Comparison of ENCODE assay signal across 8 cellular contexts in genomic region chr6:27332692-27333641, GRCh38. TPM values are rescaled to one million over a fixed set of nuclear protein-coding genes. Genes with fewer than 3 reads are reported as not detected.
DNase-seq lines count a peak whose midpoint lies in the region; ATAC-seq, FAIRE-seq and TF ChIP-seq lines count a peak whose summit lies in the region.

No MANE protein-coding gene starts in this region.

- TF ChIP-seq EP300 in K562 (IDR thresholded peaks at IDR 0.05; ENCODE audit: low read length), result peak; percentile 71

- H3K4ac ChIP-seq in mesenchymal stem cell (ENCODE audit: low read depth in 1 of 2, low read length in 2 of 2), result no peak overlapping the region

- no peaks in the 10 kb centered on the region for H3K27me3 ChIP-seq in CD8-positive, alpha-beta memory T cell (ENCODE audit: insufficient read depth, low read length, poor library complexity, severe bottlenecking)
- H3K27me3 ChIP-seq in K562 (ENCODE audit: control insufficient read depth in 2 of 2, insufficient read depth in 2 of 2, low read length in 2 of 2), result no peaks in the 10 kb centered on the region
- H3K27me3 ChIP-seq in mesenchymal stem cell (ENCODE audit: control insufficient read depth in 1 of 2, insufficient read depth in 1 of 2, low read length in 2 of 2), result peaks cover 0 to 9% of the 10 kb centered on the region in 2 experiments
- peaks cover 0 to 3% (median 0%) of the 10 kb centered on the region in 5 donors for H3K27me3 ChIP-seq in subcutaneous abdominal adipose tissue (ENCODE audit: control insufficient read depth in 5 of 5, insufficient read depth in 4 of 5, low read length in 5 of 5)

- no peak overlapping the region for H3K18ac ChIP-seq in mesenchymal stem cell (ENCODE audit: low read depth in 1 of 2, low read length in 2 of 2)

- H2AFZ ChIP-seq in K562 (ENCODE audit: low read depth, low read length), result peak overlapping the region; percentile 97
- H2AFZ ChIP-seq in mesenchymal stem cell (ENCODE audit: low read depth, low read length), result no peak overlapping the region

- no peaks in the 10 kb centered on the region for H3K9me1 ChIP-seq in K562 (ENCODE audit: control insufficient read depth, insufficient read depth, low read length)

- no peak overlapping the region for H2BK12ac ChIP-seq in mesenchymal stem cell (ENCODE audit: low read length in 2 of 2)

- no peaks in the 10 kb centered on the region for H3K9me3 ChIP-seq in CD8-positive, alpha-beta memory T cell (ENCODE audit: low read length)
- no peaks in the 10 kb centered on the region for H3K9me3 ChIP-seq in SK-N-MC (ENCODE audit: low read depth, low read length)
- no peaks in the 10 kb centered on the region for H3K9me3 ChIP-seq in K562 (replicated peaks; ENCODE audit: control insufficient read depth, insufficient read depth, low read depth, low read length)
- H3K9me3 ChIP-seq in mesenchymal stem cell (ENCODE audit: control insufficient read depth, low read length), result no peaks in the 10 kb centered on the region
- peaks cover 0 to 3% (median 0%) of the 10 kb centered on the region in 5 donors for H3K9me3 ChIP-seq in subcutaneous abdominal adipose tissue (ENCODE audit: control insufficient read depth in 5 of 5, low read length in 5 of 5)

- peak; percentile 95 for FAIRE-seq in K562 (lab: Jason Lieb, UNC)

- peaks cover 14 to 23% of the 10 kb centered on the region in 2 donors for H3K27me3 Mint-ChIP-seq in CD8-positive, alpha-beta memory T cell

- peak overlapping the region; percentile 64 for H3K4me3 ChIP-seq in CD8-positive, alpha-beta memory T cell (ENCODE audit: low read length)
- peak overlapping the region; percentile 97 for H3K4me3 ChIP-seq in SK-N-MC
- peak overlapping the region; percentile 64 for H3K4me3 ChIP-seq in K562
- H3K4me3 ChIP-seq in mesenchymal stem cell (ENCODE audit: insufficient read depth in 1 of 2, low read depth in 1 of 2, low read length in 2 of 2), result peak overlapping the region; percentile 44 to 75
- peak overlapping the region; percentile 46 to 62 (median 50) for H3K4me3 ChIP-seq in subcutaneous abdominal adipose tissue (ENCODE audit: low read depth in 1 of 5, low read length in 5 of 5)

- peaks cover 9 to 24% (median 11%) of the 10 kb centered on the region in 3 donors for H3K4me1 Mint-ChIP-seq in CD8-positive, alpha-beta memory T cell

- no peak; a peak in 2 of 4 replicates for TF ChIP-seq RAD21 in K562 (CRISPR knock-in tag; conservative IDR thresholded peaks at IDR 0.05 in 1 of 2, IDR thresholded peaks at IDR 0.05 in 1 of 2)

- intact Hi-C loops in K562 (cut with micrococcal nuclease), result loop anchor here (1.0 to 5.0 kb wide), 5 partner anchors 36 to 139 kb away; no protein-coding TSS in a partner anchor

- H4K91ac ChIP-seq in mesenchymal stem cell (ENCODE audit: low read length), result no peak overlapping the region

- H4K8ac ChIP-seq in mesenchymal stem cell (ENCODE audit: low read length), result no peak overlapping the region

- no peak overlapping the region for H2BK120ac ChIP-seq in mesenchymal stem cell (ENCODE audit: low read depth, low read length)

- peak overlapping the region; percentile 70 for H3K9ac ChIP-seq in SK-N-MC (ENCODE audit: insufficient read length)
- H3K9ac ChIP-seq in K562 (ENCODE audit: insufficient read depth in 1 of 2, low read depth in 2 of 2, low read length in 2 of 2), result peak overlapping the region; percentile 77 to 93
- H3K9ac ChIP-seq in mesenchymal stem cell (ENCODE audit: low read length), result peak overlapping the region; percentile 61
- H3K9ac ChIP-seq in subcutaneous abdominal adipose tissue (ENCODE audit: low read length in 5 of 5), result peak overlapping the region in 2 of 5 donors; percentile 10 to 11

- peak overlapping the region; percentile 52 for H3K27ac ChIP-seq in CD8-positive, alpha-beta memory T cell (ENCODE audit: low read depth, low read length)
- no peak overlapping the region for H3K27ac ChIP-seq in SK-N-MC
- peak overlapping the region; percentile 82 for H3K27ac ChIP-seq in K562 (ENCODE audit: extremely low read depth, low read depth, low read length)
- no peak overlapping the region for H3K27ac ChIP-seq in mesenchymal stem cell (ENCODE audit: low read length, poor library complexity, severe bottlenecking)
- H3K27ac ChIP-seq in subcutaneous abdominal adipose tissue (ENCODE audit: low read depth, low read length), result no peak overlapping the region

- H3K4me1 ChIP-seq in CD8-positive, alpha-beta memory T cell (ENCODE audit: insufficient read depth, low read length), result peaks cover 8% of the 10 kb centered on the region
- H3K4me1 ChIP-seq in K562 (replicated peaks in 1 of 2; ENCODE audit: control insufficient read depth in 2 of 2, insufficient read depth in 2 of 2, low read length in 2 of 2), result peaks cover 0 to 5% of the 10 kb centered on the region in 2 experiments; a peak in 2 of 5 replicates
- no peaks in the 10 kb centered on the region for H3K4me1 ChIP-seq in mesenchymal stem cell (ENCODE audit: control insufficient read depth, insufficient read depth, low read depth, low read length)
- H3K4me1 ChIP-seq in subcutaneous abdominal adipose tissue (ENCODE audit: control insufficient read depth in 5 of 5, insufficient read depth in 5 of 5, low read length in 5 of 5), result peaks cover 0 to 6% (median 3%) of the 10 kb centered on the region in 5 donors

- CTCF ChIA-PET in CD8-positive, alpha-beta memory T cell (lab: Charles Lee), result interaction anchor here (1.0 to 1.1 kb wide), 2 partner anchors 21 to 185 kb away, joined by 3 to 5 read pairs; partner anchors contain the start of gene POM121L2
- CTCF ChIA-PET in K562 (lab: Yijun Ruan, JAX; ENCODE audit: low intra/inter-chr PET ratio), result interaction anchor here (1.4 kb wide), 1 partner anchor 118 kb away, joined by 4 read pairs; no protein-coding TSS in a partner anchor

- peak overlapping the region; percentile 67 to 93 (median 84) for H3K4me3 Mint-ChIP-seq in CD8-positive, alpha-beta memory T cell

- peak; percentile 92 for ATAC-seq in K562
- ATAC-seq in GM21360 (IDR thresholded peaks at IDR 0.05; ENCODE audit: unreplicated experiment), result no peak
- ATAC-seq in GM18873 (IDR thresholded peaks at IDR 0.05; ENCODE audit: low FRiP score, unreplicated experiment), result no peak

- H3K36me3 ChIP-seq in CD8-positive, alpha-beta memory T cell (ENCODE audit: insufficient read depth, low read length), result no peaks in the 10 kb centered on the region
- H3K36me3 ChIP-seq in SK-N-MC (ENCODE audit: insufficient read depth, low read length), result no peaks in the 10 kb centered on the region
- no peaks in the 10 kb centered on the region for H3K36me3 ChIP-seq in K562 (ENCODE audit: control insufficient read depth, insufficient read depth, low read length)
- no peaks in the 10 kb centered on the region for H3K36me3 ChIP-seq in mesenchymal stem cell (ENCODE audit: control insufficient read depth in 1 of 2, insufficient read depth in 2 of 2, low read depth in 1 of 2, low read length in 2 of 2)
- H3K36me3 ChIP-seq in subcutaneous abdominal adipose tissue (ENCODE audit: control insufficient read depth in 5 of 5, insufficient read depth in 5 of 5, low read length in 5 of 5), result no peaks in the 10 kb centered on the region

- 2% methylated on average over 32 of the region's 32 CpGs for whole genome bisulfite sequencing in K562 (ENCODE audit: insufficient coverage, low coverage, missing lambda C conversion rate)
- WGBS in mesenchymal stem cell, result 7% methylated on average over 27 of the region's 32 CpGs

- no peak overlapping the region for H3K14ac ChIP-seq in mesenchymal stem cell (ENCODE audit: low read length in 2 of 2)

- no peak overlapping the region for H2AK5ac ChIP-seq in mesenchymal stem cell (ENCODE audit: low read length, severe bottlenecking)

- peak in 4 of 5 donors; percentile 17 to 74 (median 60) for DNase-seq in CD8-positive, alpha-beta memory T cell
- DNase-seq in HPDE6-E6E7 (ENCODE audit: extremely low spot score), result peak; percentile 66
- DNase-seq in SK-N-MC (ENCODE audit: low read depth, low spot score), result peak; percentile 59
- DNase-seq in K562 (ENCODE audit: extremely low read depth in 1 of 4, low spot score in 3 of 4), result peak; percentile 67 to 91 (median 78)
- DNase-seq in mesenchymal stem cell, result peak; percentile 44

- peak overlapping the region in 7 of 8 donors; percentile 37 to 82 (median 69) for H3K27ac Mint-ChIP-seq in CD8-positive, alpha-beta memory T cell

- H3K79me1 ChIP-seq in mesenchymal stem cell (replicated peaks; ENCODE audit: low read length, poor library complexity, severe bottlenecking), result no peaks in the 10 kb centered on the region

- H4K20me1 ChIP-seq in K562 (replicated peaks; ENCODE audit: control insufficient read depth, insufficient read depth, low read length), result no peaks in the 10 kb centered on the region

- peak in 1 of 3 experiments; percentile 18; a peak in 1 of 6 replicates for TF ChIP-seq CTCF in K562 (IDR thresholded peaks at IDR 0.05 in 2 of 3, conservative IDR thresholded peaks at IDR 0.05 in 1 of 3; ENCODE audit: insufficient read depth in 2 of 3, low read depth in 1 of 3, low read length in 3 of 3)

- BruUV-seq in K562 (replicated peaks; lab: Mats Ljungman, UMichigan), result no TSS peak

- in situ Hi-C loops in K562 (cut with MboI), result no loop called here

- no peaks in the 10 kb centered on the region for H3K79me2 ChIP-seq in K562 (ENCODE audit: control insufficient read depth, insufficient read depth, low read length)

- no peak for TF ChIP-seq POLR2A in K562 (conservative IDR thresholded peaks at IDR 0.05)

- peak overlapping the region; percentile 98 for H3K4me2 ChIP-seq in K562 (ENCODE audit: insufficient read depth, low read length)
- peak overlapping the region; percentile 70 for H3K4me2 ChIP-seq in mesenchymal stem cell (ENCODE audit: low read length, poor library complexity, severe bottlenecking)

- no peak overlapping the region for H3K23ac ChIP-seq in mesenchymal stem cell (ENCODE audit: low read length in 2 of 2)

- POLR2A ChIA-PET in CD8-positive, alpha-beta memory T cell (lab: Charles Lee), result interaction anchor here (0.7 kb wide), 1 partner anchor 952 kb away, joined by 5 read pairs; no protein-coding TSS in a partner anchor
- POLR2A ChIA-PET in K562 (lab: Yijun Ruan, JAX), result interaction anchor here (0.6 to 2.0 kb wide), 17 partner anchors 9 to 1300 kb away, joined by 3 to 8 read pairs (median 3); partner anchors contain the start of gene ZNF184

- peaks cover 0 to 9% (median 3%) of the 10 kb centered on the region in 5 donors for H3K9me3 Mint-ChIP-seq in CD8-positive, alpha-beta memory T cell

- no peak overlapping the region for H2BK15ac ChIP-seq in mesenchymal stem cell (ENCODE audit: low read depth, poor library complexity, severe bottlenecking)

- H2BK5ac ChIP-seq in mesenchymal stem cell (ENCODE audit: low read depth, low read length, poor library complexity, severe bottlenecking), result no peak overlapping the region

- peaks cover 0 to 3% (median 0%) of the 10 kb centered on the region in 3 donors for H3K36me3 Mint-ChIP-seq in CD8-positive, alpha-beta memory T cell

RNA-seq across cellular contexts. Expression of gene POM121L2, which starts 20.9 kb away (rescaled TPM):
- not detected for total RNA-seq in CD8-positive, alpha-beta memory T cell
- not detected for polyA plus RNA-seq in CD8-positive, alpha-beta memory T cell
- not detected in 2 replicates for total RNA-seq in K562 (2011; cell fraction: chromatin; rRNA removed; ENCODE audit: low replicate concordance)
- total RNA-seq in K562 (2011; cell fraction: nucleolus; rRNA removed), result not detected in 2 replicates
- total RNA-seq in K562 (2011; cell fraction: nucleoplasm; rRNA removed), result not detected in 2 replicates
- total RNA-seq in K562 (2014; rRNA removed) (not detected in 2 replicates), K562 (2014; rRNA removed; fragmentation: Illumina TruSeq; extraction: Trizol) (not detected in 2 replicates), K562 (2015; rRNA removed; fragmentation: Illumina TruSeq; extraction: Trizol) (not detected in 2 replicates), K562 (2021) (not detected in 2 replicates)
- polyA plus RNA-seq in K562 (2011; rRNA removed) (not detected in 2 replicates), K562 (2014; fragmentation: Illumina TruSeq; extraction: Trizol) (not detected in 2 replicates), K562 (2014; fragmentation: Nextera tagmentation; extraction: Ambion mirVana) (under 1 TPM; 0.23 to 0.45 TPM), K562 (2014; rRNA removed) (not detected in 2 replicates)
- not detected in 2 replicates for polyA plus RNA-seq in K562 (2011; cell fraction: cytosol; rRNA removed)
- not detected in 2 replicates for polyA plus RNA-seq in K562 (2011; cell fraction: nucleus; rRNA removed)
- polyA plus RNA-seq in K562 (2012), result 0.22 and 0.40 TPM in 2 replicates
- not detected in 2 replicates for polyA minus RNA-seq in K562 (2011; rRNA and poly(A)+ RNA removed)
- not detected in 2 replicates for polyA minus RNA-seq in K562 (2011; cell fraction: cytosol; rRNA and poly(A)+ RNA removed)
- polyA minus RNA-seq in K562 (2011; cell fraction: nucleus; rRNA and poly(A)+ RNA removed), result not detected in 2 replicates
- not detected for polyA plus RNA-seq in mesenchymal stem cell (2013, experiment 1 of 2)
- polyA plus RNA-seq in mesenchymal stem cell (2013, experiment 2 of 2), result not detected

RNA-seq across cellular contexts. Expression of gene ZNF391, which starts 55.6 kb away (rescaled TPM):
- total RNA-seq in CD8-positive, alpha-beta memory T cell, result 1 to 10 TPM; 2.9 to 3.7 TPM
- polyA plus RNA-seq in CD8-positive, alpha-beta memory T cell, result 1.6 TPM
- total RNA-seq in K562 (2011; cell fraction: chromatin; rRNA removed; ENCODE audit: low replicate concordance), result 2.2 and 8.8 TPM in 2 replicates
- 2.0 and 2.9 TPM in 2 replicates for total RNA-seq in K562 (2011; cell fraction: nucleolus; rRNA removed)
- total RNA-seq in K562 (2011; cell fraction: nucleoplasm; rRNA removed), result 5.6 and 9.8 TPM in 2 replicates
- total RNA-seq in K562 (2014; rRNA removed), result 4.0 and 7.2 TPM in 2 replicates
- total RNA-seq in K562 (2014; rRNA removed; fragmentation: Illumina TruSeq; extraction: Trizol), result 6.0 TPM in 2 replicates
- total RNA-seq in K562 (2015; rRNA removed; fragmentation: Illumina TruSeq; extraction: Trizol), result 4.6 and 5.5 TPM in 2 replicates
- total RNA-seq in K562 (2021), result 5.7 and 5.8 TPM in 2 replicates
- polyA plus RNA-seq in K562 (2011; rRNA removed), result 8.0 and 9.3 TPM in 2 replicates
- polyA plus RNA-seq in K562 (2011; cell fraction: cytosol; rRNA removed), result 2.2 and 6.6 TPM in 2 replicates
- 3.2 and 3.9 TPM in 2 replicates for polyA plus RNA-seq in K562 (2011; cell fraction: nucleus; rRNA removed)
- 3.8 and 5.0 TPM in 2 replicates for polyA plus RNA-seq in K562 (2012)
- polyA plus RNA-seq in K562 (2014; fragmentation: Illumina TruSeq; extraction: Trizol), result 7.8 and 10.1 TPM in 2 replicates
- 1 to 10 TPM; 2.3 to 2.5 TPM for polyA plus RNA-seq in K562 (2014; fragmentation: Nextera tagmentation; extraction: Ambion mirVana)
- polyA plus RNA-seq in K562 (2014; rRNA removed), result 5.6 and 5.9 TPM in 2 replicates
- polyA minus RNA-seq in K562 (2011; rRNA and poly(A)+ RNA removed), result 5.8 and 7.7 TPM in 2 replicates
- polyA minus RNA-seq in K562 (2011; cell fraction: cytosol; rRNA and poly(A)+ RNA removed), result 2.1 and 3.1 TPM in 2 replicates
- polyA minus RNA-seq in K562 (2011; cell fraction: nucleus; rRNA and poly(A)+ RNA removed), result 2.0 and 3.8 TPM in 2 replicates
- polyA plus RNA-seq in mesenchymal stem cell (2013, experiment 1 of 2), result 1.9 TPM
- polyA plus RNA-seq in mesenchymal stem cell (2013, experiment 2 of 2), result 1.9 TPM

Comparison
In these comparisons a context has a peak if more than half of its experiments do, and no peak if none do; other contexts are left out.
1. H3K27ac ChIP-seq: peak in CD8-positive, alpha-beta memory T cell (single experiment) and K562 (single experiment); none in SK-N-MC (single experiment), mesenchymal stem cell (single experiment) and subcutaneous abdominal adipose tissue (single experiment).
2. Peak in every context shown above with its lines, with median percentiles within 50 percentile points of each other: DNase-seq and H3K4me3 ChIP-seq.